Comparison of ENCODE assay signal across 20 cellular contexts in genomic region chrX:152154050-152154449, GRCh38. TPM values are rescaled to one million over a fixed set of nuclear protein-coding genes. Genes with fewer than 3 reads are reported as not detected.
DNase-seq lines count a peak whose midpoint lies in the region; ATAC-seq, FAIRE-seq and TF ChIP-seq lines count a peak whose summit lies in the region.
"Had no signal": no experiment of that assay in that cellular context is flagged by ENCODE, and none has a peak within 500 bp of the region (broad histone marks: within the 10 kb centered on the region; RNA-seq: fewer than 3 reads in every experiment).

No MANE protein-coding gene starts in this region.

- intact Hi-C loops in K562 (cut with micrococcal nuclease) = loop anchor here (10.0 kb wide), 2 partner anchors 179 to 191 kb away; partner anchors contain the start of gene GABRE

- H3K36me3 ChIP-seq in H7 (replicated peaks; ENCODE audit: control insufficient read depth, insufficient read depth, low read length) = no peaks in the 10 kb centered on the region
- no peaks in the 10 kb centered on the region for H3K36me3 ChIP-seq in K562 (ENCODE audit: control insufficient read depth, insufficient read depth, low read length)

- TF ChIP-seq EP300 in K562 (IDR thresholded peaks at IDR 0.05; ENCODE audit: low read length) = 0 out of 2 replicates have a peak, but pooled peaks have one; percentile 19

- no peak for TF ChIP-seq POLR2A in K562 (conservative IDR thresholded peaks at IDR 0.05)

- no peaks in the 10 kb centered on the region for H3K9me1 ChIP-seq in K562 (ENCODE audit: control insufficient read depth, insufficient read depth, low read length)

- DNase-seq in H7 (peak; percentile 14), K562 (ENCODE audit: extremely low read depth in 1 of 4, low spot score in 3 of 4) (peak; percentile 24 to 56 (median 34)), iPS-NIHi11 (ENCODE audit: low spot score) (peak; percentile 3), epidermal melanocyte (ENCODE audit: insufficient read length, low spot score) (no peak), nucleus accumbens (lab: John Stamatoyannopoulos, UW) (no peak), MV-4-11 (lab: John Stamatoyannopoulos, UW) (no peak)
- no peak for DNase-seq in stimulated activated effector memory CD8-positive, alpha-beta T cell treated with anti-CD3 and anti-CD28 coated beads, Interleukin-12 subunit alpha, Interleukin-12 subunit beta, amount 100 ng/mL, for 72 hours (ENCODE audit: low spot score in 2 of 2)
- DNase-seq: C1 segment of cervical spinal cord; Caco-2; CD4-positive, CD25-positive, alpha-beta regulatory T cell; CD8-positive, alpha-beta T cell; DMS153; DND-41; GDM1; H9 had no signal

- H3K27ac ChIP-seq in K562 (ENCODE audit: extremely low read depth, low read depth, low read length) = peak overlapping the region; percentile 51

- H3K27me3 ChIP-seq in H7 (ENCODE audit: control insufficient read depth, insufficient read depth, low read length) (no peaks in the 10 kb centered on the region), K562 (ENCODE audit: control insufficient read depth in 2 of 2, insufficient read depth in 2 of 2, low read length in 2 of 2) (no peaks in the 10 kb centered on the region)

- no TSS peak for BruUV-seq in K562 (replicated peaks; lab: Mats Ljungman, UMichigan)

- CTCF ChIA-PET in K562 (lab: Yijun Ruan, JAX; ENCODE audit: low intra/inter-chr PET ratio) = no interaction called here

- no peaks in the 10 kb centered on the region for H3K4me1 Mint-ChIP-seq in stimulated activated effector memory CD8-positive, alpha-beta T cell treated with anti-CD3 and anti-CD28 coated beads, Interleukin-12 subunit alpha, Interleukin-12 subunit beta, amount 100 ng/mL, for 72 hours
- H3K4me1 Mint-ChIP-seq: CD4-positive, CD25-positive, alpha-beta regulatory T cell had no signal

- no peak overlapping the region for H3K4me3 Mint-ChIP-seq in stimulated activated effector memory CD8-positive, alpha-beta T cell treated with anti-CD3 and anti-CD28 coated beads, Interleukin-12 subunit alpha, Interleukin-12 subunit beta, amount 100 ng/mL, for 72 hours
- H3K4me3 Mint-ChIP-seq: CD4-positive, CD25-positive, alpha-beta regulatory T cell; CD8-positive, alpha-beta T cell; H9 had no signal

- no peaks in the 10 kb centered on the region for H3K79me2 ChIP-seq in K562 (ENCODE audit: control insufficient read depth, insufficient read depth, low read length)

- POLR2A ChIA-PET in K562 (lab: Yijun Ruan, JAX) = no interaction called here

- no peaks in the 10 kb centered on the region for H4K20me1 ChIP-seq in K562 (replicated peaks; ENCODE audit: control insufficient read depth, insufficient read depth, low read length)

- no peaks in the 10 kb centered on the region for H3K9me3 Mint-ChIP-seq in stimulated activated effector memory CD8-positive, alpha-beta T cell treated with anti-CD3 and anti-CD28 coated beads, Interleukin-12 subunit alpha, Interleukin-12 subunit beta, amount 100 ng/mL, for 72 hours
- H3K9me3 Mint-ChIP-seq: CD8-positive, alpha-beta T cell had no signal

- in situ Hi-C loops in K562 (cut with MboI) = no loop called here

- 14% methylated on average over 1 of the region's 1 CpG for WGBS in K562 (ENCODE audit: insufficient coverage, low coverage, missing lambda C conversion rate)

- no peak overlapping the region for H3K27ac Mint-ChIP-seq in stimulated activated effector memory CD8-positive, alpha-beta T cell treated with anti-CD3 and anti-CD28 coated beads, Interleukin-12 subunit alpha, Interleukin-12 subunit beta, amount 100 ng/mL, for 72 hours
- H3K27ac Mint-ChIP-seq: CD4-positive, CD25-positive, alpha-beta regulatory T cell; CD8-positive, alpha-beta T cell; H9 had no signal

- H3K4me3 ChIP-seq in H7 (ENCODE audit: insufficient read depth, low read depth, low read length) (no peak overlapping the region), K562 (no peak overlapping the region)
- H3K4me3 ChIP-seq: GM12878 had no signal

- H2AFZ ChIP-seq in K562 (ENCODE audit: low read depth, low read length) = peak overlapping the region; percentile 73

- peak; percentile 56 for FAIRE-seq in K562 (lab: Jason Lieb, UNC)
- FAIRE-seq: GM12878, H1 had no signal

- peak; percentile 47 for ATAC-seq in K562
- no peak for ATAC-seq in stimulated activated effector memory CD8-positive, alpha-beta T cell treated with anti-CD3 and anti-CD28 coated beads, Interleukin-12 subunit alpha, Interleukin-12 subunit beta, amount 100 ng/mL, for 72 hours
- ATAC-seq: CD8-positive, alpha-beta T cell; GM12878; HCT116 had no signal

- H3K9me3 ChIP-seq in K562 (replicated peaks; ENCODE audit: control insufficient read depth, insufficient read depth, low read depth, low read length) = no peaks in the 10 kb centered on the region
- H3K9me3 ChIP-seq: Caco-2 had no signal

- no peaks in the 10 kb centered on the region for H3K36me3 Mint-ChIP-seq in stimulated activated effector memory CD8-positive, alpha-beta T cell treated with anti-CD3 and anti-CD28 coated beads, Interleukin-12 subunit alpha, Interleukin-12 subunit beta, amount 100 ng/mL, for 72 hours
- H3K36me3 Mint-ChIP-seq: CD4-positive, CD25-positive, alpha-beta regulatory T cell; CD8-positive, alpha-beta T cell had no signal

- peak in 1 of 3 experiments; percentile 37; a peak in 2 of 6 replicates for TF ChIP-seq CTCF in K562 (IDR thresholded peaks at IDR 0.05 in 2 of 3, conservative IDR thresholded peaks at IDR 0.05 in 1 of 3; ENCODE audit: insufficient read depth in 2 of 3, low read depth in 1 of 3, low read length in 3 of 3)

- TF ChIP-seq RAD21 in K562 (CRISPR knock-in tag; conservative IDR thresholded peaks at IDR 0.05 in 1 of 2, IDR thresholded peaks at IDR 0.05 in 1 of 2) = peak; percentile 14 to 55

- peaks cover 17 to 82% of the 10 kb centered on the region in 2 experiments for H3K4me1 ChIP-seq in K562 (replicated peaks in 1 of 2; ENCODE audit: control insufficient read depth in 2 of 2, insufficient read depth in 2 of 2, low read length in 2 of 2)
- H3K4me1 ChIP-seq: Caco-2 had no signal

- H3K4me2 ChIP-seq in K562 (ENCODE audit: insufficient read depth, low read length) = peak overlapping the region; percentile 10; the same call in 1 of the 2 replicates

- H3K9ac ChIP-seq in K562 (ENCODE audit: insufficient read depth in 1 of 2, low read depth in 2 of 2, low read length in 2 of 2) = peak overlapping the region in 1 of 2 experiments; percentile 63; a peak in 2 of 4 replicates

TF ChIP-seq in K562, 482 proteins besides CTCF, POLR2A, EP300 and RAD21:
- TF ChIP-seq TAL1 (IDR thresholded peaks at IDR 0.05) = peak; percentile 7; the same call in 1 of the 2 replicates
- TF ChIP-seq SRSF3 (IDR thresholded peaks at IDR 0.05; ENCODE audit: insufficient read depth, low read length) = no peak
- TF ChIP-seq THRAP3 (IDR thresholded peaks at IDR 0.05; ENCODE audit: borderline replicate concordance) = no peak
- TF ChIP-seq TCF3 (CRISPR knock-in tag; IDR thresholded peaks at IDR 0.05) = peak; percentile 12; the same call in 1 of the 2 replicates
- no peak for TF ChIP-seq GABPA (tag; conservative IDR thresholded peaks at IDR 0.05; ENCODE audit: low read depth)
- TF ChIP-seq HNRNPH1 (optimal IDR thresholded peaks at IDR 0.05; ENCODE audit: low read depth, low read length) = no peak
- peak in 1 of 2 experiments; percentile 23; a peak in 1 of 4 replicates for TF ChIP-seq RCOR1 (IDR thresholded peaks at IDR 0.05; ENCODE audit: borderline replicate concordance in 1 of 2, low read depth in 2 of 2, low read length in 2 of 2)
- TF ChIP-seq HNRNPK (IDR thresholded peaks at IDR 0.05; ENCODE audit: low read depth, low read length, poor library complexity, severe bottlenecking) = no peak
- TF ChIP-seq THAP7 (CRISPR knock-in tag; IDR thresholded peaks at IDR 0.05) = no peak
- peak; percentile 52 for TF ChIP-seq CEBPB (tag; IDR thresholded peaks at IDR 0.05)

RNA-seq across cellular contexts. Expression of gene MAGEA10, which starts 15.7 kb away (rescaled TPM):
- not detected in 2 replicates for total RNA-seq in H7 (2014; rRNA removed; shearing (Covaris generic))
- total RNA-seq in K562 (2011; cell fraction: chromatin; rRNA removed; ENCODE audit: low replicate concordance) = not detected in 2 replicates
- total RNA-seq in K562 (2011; cell fraction: nucleolus; rRNA removed) = not detected in 2 replicates
- total RNA-seq in K562 (2011; cell fraction: nucleoplasm; rRNA removed) = 0.61 TPM in 1 of 2 replicates, not detected in the other
- total RNA-seq in K562 (2014; rRNA removed) = not detected in 2 replicates
- 0.11 TPM in 1 of 2 replicates, not detected in the other for total RNA-seq in K562 (2014; rRNA removed; fragmentation: Illumina TruSeq; extraction: Trizol)
- total RNA-seq in K562 (2015; rRNA removed; fragmentation: Illumina TruSeq; extraction: Trizol) = not detected in 2 replicates
- total RNA-seq in K562 (2021) = not detected in 2 replicates
- 0.11 and 0.17 TPM in 2 replicates for polyA plus RNA-seq in K562 (2011; rRNA removed)
- 0.06 and 0.07 TPM in 2 replicates for polyA plus RNA-seq in K562 (2011; cell fraction: cytosol; rRNA removed)
- polyA plus RNA-seq in K562 (2011; cell fraction: nucleus; rRNA removed) = 0.18 and 0.20 TPM in 2 replicates
- 0.10 and 0.11 TPM in 2 replicates for polyA plus RNA-seq in K562 (2012)
- polyA plus RNA-seq in K562 (2014; fragmentation: Illumina TruSeq; extraction: Trizol) = 0.15 TPM in 2 replicates
- under 1 TPM; 0.06 to 0.45 TPM for polyA plus RNA-seq in K562 (2014; fragmentation: Nextera tagmentation; extraction: Ambion mirVana)
- not detected in 2 replicates for polyA plus RNA-seq in K562 (2014; rRNA removed)
- 0.12 TPM in 1 of 2 replicates, not detected in the other for polyA minus RNA-seq in K562 (2011; rRNA and poly(A)+ RNA removed)
- polyA minus RNA-seq in K562 (2011; cell fraction: cytosol; rRNA and poly(A)+ RNA removed) = not detected in 2 replicates
- not detected in 2 replicates for polyA minus RNA-seq in K562 (2011; cell fraction: nucleus; rRNA and poly(A)+ RNA removed)
- total RNA-seq: A673; Caco-2; CD4-positive, CD25-positive, alpha-beta regulatory T cell; CD8-positive, alpha-beta T cell; GM12878; H1; H9 had no signal
- polyA plus RNA-seq: BJ; CD4-positive, CD25-positive, alpha-beta regulatory T cell; GM12878; H1 had no signal

Comparison
In these comparisons a context has a peak if more than half of its experiments do, and no peak if none do; other contexts are left out.
1. DNase-seq: peak in H7 (single experiment), K562 (4 of 4) and iPS-NIHi11 (single experiment); none in epidermal melanocyte (single experiment), nucleus accumbens (0 of 56), stimulated activated effector memory CD8-positive, alpha-beta T cell treated with anti-CD3 and anti-CD28 coated beads, Interleukin-12 subunit alpha, Interleukin-12 subunit beta, amount 100 ng/mL, for 72 hours (0 of 2) and MV-4-11 (single experiment).